In genomic region chr5:168317096-168317520, GRCh38 we compare ENCODE assay signal across 12 cellular contexts. TPM values are rescaled to one million over a fixed set of nuclear protein-coding genes. Genes with fewer than 3 reads are reported as not detected.
DNase-seq lines count a peak whose midpoint lies in the region; ATAC-seq and TF ChIP-seq lines count a peak whose summit lies in the region.
"Had no signal": no experiment of that assay in that cellular context is flagged by ENCODE, and none has a peak within 500 bp of the region (broad histone marks: within the 10 kb centered on the region; RNA-seq: fewer than 3 reads in every experiment).

No MANE protein-coding gene starts in this region.

- H3K27ac ChIP-seq in brain microvascular endothelial cell = peak overlapping the region; percentile 43
- H3K27ac ChIP-seq in spleen = no peak overlapping the region
- H3K27ac ChIP-seq: cardiac muscle cell had no signal

- in situ Hi-C loops in brain microvascular endothelial cell (cut with HindIII; ENCODE audit: low pct_ligation_motif_present, low sequenced_read_pairs) = no loop called here

- H3K9me3 ChIP-seq in MG63 = no peaks in the 10 kb centered on the region
- H3K9me3 ChIP-seq in spleen = no peaks in the 10 kb centered on the region

- no peaks in the 10 kb centered on the region for H3K9me3 Mint-ChIP-seq in activated naive CD8-positive, alpha-beta T cell treated with anti-CD3 and anti-CD28 coated beads for 36 hours
- H3K9me3 Mint-ChIP-seq: activated CD4-positive, alpha-beta memory T cell treated with anti-CD3 and anti-CD28 coated beads for 36 hours had no signal

- TF ChIP-seq CTCF in brain microvascular endothelial cell (IDR thresholded peaks at IDR 0.05; ENCODE audit: low read depth, low read length, missing control alignments) (no peak), spleen (IDR thresholded peaks at IDR 0.05 in 8 of 11, conservative IDR thresholded peaks at IDR 0.05 in 3 of 11) (no peak)

- no peaks in the 10 kb centered on the region for H3K27me3 ChIP-seq in MG63
- H3K27me3 ChIP-seq in brain microvascular endothelial cell (replicated peaks) = no peaks in the 10 kb centered on the region
- no peaks in the 10 kb centered on the region for H3K27me3 ChIP-seq in spleen (replicated peaks in 1 of 7)
- H3K27me3 ChIP-seq: cardiac muscle cell had no signal

- no peaks in the 10 kb centered on the region for H3K4me1 Mint-ChIP-seq in activated naive CD8-positive, alpha-beta T cell treated with anti-CD3 and anti-CD28 coated beads for 36 hours

- H3K4me3 ChIP-seq in MG63 (no peak overlapping the region), brain microvascular endothelial cell (ENCODE audit: low read depth, low read length) (no peak overlapping the region), spleen (no peak overlapping the region)
- H3K4me3 ChIP-seq: cardiac muscle cell had no signal

- TF ChIP-seq POLR2A in spleen (IDR thresholded peaks at IDR 0.05) = no peak

- H3K4me3 Mint-ChIP-seq in activated naive CD8-positive, alpha-beta T cell treated with anti-CD3 and anti-CD28 coated beads for 36 hours = no peak overlapping the region
- H3K4me3 Mint-ChIP-seq: activated CD4-positive, alpha-beta memory T cell treated with anti-CD3 and anti-CD28 coated beads for 36 hours had no signal

- ATAC-seq in GM21786 (IDR thresholded peaks at IDR 0.05; ENCODE audit: unreplicated experiment) = no peak
- ATAC-seq in GM18520 (IDR thresholded peaks at IDR 0.05; ENCODE audit: unreplicated experiment) = no peak

- no peaks in the 10 kb centered on the region for H3K4me1 ChIP-seq in spleen

- intact Hi-C loops in spleen (cut with DNase I; ENCODE audit: low total_unique reads) = no loop called here

- DNase-seq in MG63 (peak; percentile 64), brain microvascular endothelial cell (peak; percentile 9), medulla oblongata (ENCODE audit: extremely low spot score) (peak; percentile 48), spleen (peak; percentile 30), NK-92 (lab: John Stamatoyannopoulos, UW; ENCODE audit: unreplicated experiment) (no peak)
- no peak for DNase-seq in activated naive CD8-positive, alpha-beta T cell treated with anti-CD3 and anti-CD28 coated beads for 36 hours
- DNase-seq: activated CD4-positive, alpha-beta memory T cell treated with anti-CD3 and anti-CD28 coated beads for 36 hours; activated effector memory CD4-positive, alpha-beta T cell treated with anti-CD3 and anti-CD28 coated beads, Interleukin-2, amount 50 U/mL, for 16 hours; COR-L47 had no signal

- WGBS in spleen, 5 donors = 68 to 80% (median 74%) methylated on average over 7 to 8 of the region's 8 CpGs

- no peaks in the 10 kb centered on the region for H3K36me3 Mint-ChIP-seq in activated naive CD8-positive, alpha-beta T cell treated with anti-CD3 and anti-CD28 coated beads for 36 hours
- H3K36me3 Mint-ChIP-seq: activated CD4-positive, alpha-beta memory T cell treated with anti-CD3 and anti-CD28 coated beads for 36 hours had no signal

- H3K27ac Mint-ChIP-seq in activated naive CD8-positive, alpha-beta T cell treated with anti-CD3 and anti-CD28 coated beads for 36 hours = no peak overlapping the region
- H3K27ac Mint-ChIP-seq: activated CD4-positive, alpha-beta memory T cell treated with anti-CD3 and anti-CD28 coated beads for 36 hours had no signal

- H3K36me3 ChIP-seq in MG63 (peaks cover 4% of the 10 kb centered on the region; the same call in 1 of the 2 replicates), brain microvascular endothelial cell (replicated peaks) (no peaks in the 10 kb centered on the region), spleen (no peaks in the 10 kb centered on the region)
- H3K36me3 ChIP-seq: cardiac muscle cell had no signal

- H3K27me3 Mint-ChIP-seq in activated naive CD8-positive, alpha-beta T cell treated with anti-CD3 and anti-CD28 coated beads for 36 hours = peaks cover 3% of the 10 kb centered on the region
- H3K27me3 Mint-ChIP-seq: activated CD4-positive, alpha-beta memory T cell treated with anti-CD3 and anti-CD28 coated beads for 36 hours had no signal

RNA-seq across cellular contexts. Expression of gene WWC1, which starts 25.7 kb away (rescaled TPM):
- total RNA-seq in MG63 (2014; rRNA removed; shearing (Covaris generic); ENCODE audit: low replicate concordance) = 15.9 and 38.3 TPM in 2 replicates
- total RNA-seq in spleen = 1 to 10 TPM in 6 of 7 donors, under 1 TPM in 1; 0.60 to 5.4 (median 1.3) TPM
- 1 to 10 TPM; 1.1 to 1.5 (median 1.2) TPM for polyA plus RNA-seq in spleen
- total RNA-seq in activated naive CD8-positive, alpha-beta T cell treated with anti-CD3 and anti-CD28 coated beads for 36 hours = 1 to 10 TPM; 1.5 to 2.5 TPM

Comparison
In these comparisons a context has a peak if more than half of its experiments do, and no peak if none do; other contexts are left out.
1. DNase-seq: peak in MG63 (single experiment), brain microvascular endothelial cell (single experiment), medulla oblongata (single experiment) and spleen (single experiment); none in NK-92 (single experiment) and activated naive CD8-positive, alpha-beta T cell treated with anti-CD3 and anti-CD28 coated beads for 36 hours (single experiment).